In the genomic region with DNA sequence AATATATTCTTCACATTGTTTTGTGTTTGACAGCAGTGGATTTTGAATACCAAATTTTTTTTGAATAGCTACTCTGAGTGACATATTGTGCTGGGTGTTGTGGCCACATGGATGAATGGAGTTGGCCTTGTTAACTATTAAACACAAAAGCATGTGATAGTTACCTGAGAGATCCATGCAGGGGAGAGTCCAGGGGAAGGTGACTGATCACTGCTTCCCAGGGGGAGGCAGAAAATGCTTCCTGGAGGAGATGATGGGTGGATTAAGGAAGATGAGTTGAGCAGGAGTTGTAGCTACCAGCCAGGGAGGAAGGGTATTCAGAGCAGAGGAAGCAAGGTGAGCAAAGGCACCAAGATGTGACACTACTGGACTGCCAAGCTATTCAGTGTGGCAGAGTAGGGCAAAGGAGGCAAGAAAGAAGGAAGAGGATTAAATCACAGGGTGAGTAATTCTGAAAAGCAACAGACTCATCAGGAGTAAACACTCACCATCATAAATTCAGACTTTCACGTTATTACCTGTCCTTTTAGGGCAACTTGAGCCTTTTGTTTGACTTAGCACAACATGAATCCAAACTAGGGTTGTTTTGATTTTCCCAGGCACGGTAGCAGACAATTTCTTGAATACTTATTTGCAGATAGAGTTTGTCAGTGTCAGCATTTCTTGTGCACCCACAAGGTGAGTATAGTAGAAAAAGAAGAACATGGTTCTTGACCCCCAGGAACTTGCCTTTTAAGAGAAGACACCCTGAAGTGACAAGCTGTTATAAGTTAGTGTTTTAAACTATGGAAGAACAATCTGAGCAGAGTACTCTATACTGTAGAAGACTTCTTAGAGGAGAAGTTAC, we compare ENCODE assay signal across 16 cellular contexts. TPM values are rescaled to one million over a fixed set of nuclear protein-coding genes. Genes with fewer than 3 reads are reported as not detected.
DNase-seq lines count a peak whose midpoint lies in the region; ATAC-seq, FAIRE-seq and TF ChIP-seq lines count a peak whose summit lies in the region.
"Had no signal": no experiment of that assay in that cellular context is flagged by ENCODE, and none has a peak within 500 bp of the region (broad histone marks: within the 10 kb centered on the region; RNA-seq: fewer than 3 reads in every experiment).

No MANE protein-coding gene starts in this region.

- H3K9me3 Mint-ChIP-seq in activated naive CD8-positive, alpha-beta T cell (ENCODE audit: low read depth), result no peaks in the 10 kb centered on the region
- H3K9me3 Mint-ChIP-seq in activated naive CD8-positive, alpha-beta T cell treated with anti-CD3 and anti-CD28 coated beads for 36 hours, result no peaks in the 10 kb centered on the region
- H3K9me3 Mint-ChIP-seq in activated CD4-positive, alpha-beta memory T cell treated with anti-CD3 and anti-CD28 coated beads for 36 hours, result no peaks in the 10 kb centered on the region

- peaks cover 70% of the 10 kb centered on the region for H3K79me2 ChIP-seq in keratinocyte (ENCODE audit: control insufficient read depth, insufficient read depth, low read length)

- no peak for TF ChIP-seq CTCF in keratinocyte (optimal IDR thresholded peaks at IDR 0.05 in 1 of 3, IDR thresholded peaks at IDR 0.05 in 1 of 3, conservative IDR thresholded peaks at IDR 0.05 in 1 of 3; ENCODE audit: extremely low read depth in 1 of 3, insufficient read depth in 2 of 3, low read length in 3 of 3)
- TF ChIP-seq CTCF in upper lobe of right lung (IDR thresholded peaks at IDR 0.05), result no peak

- ATAC-seq in upper lobe of right lung, result no peak
- ATAC-seq: left cardiac atrium, psoas muscle had no signal

- no peaks in the 10 kb centered on the region for H3K27me3 Mint-ChIP-seq in activated naive CD8-positive, alpha-beta T cell
- no peaks in the 10 kb centered on the region for H3K27me3 Mint-ChIP-seq in activated naive CD8-positive, alpha-beta T cell treated with anti-CD3 and anti-CD28 coated beads for 36 hours
- H3K27me3 Mint-ChIP-seq in activated CD4-positive, alpha-beta memory T cell treated with anti-CD3 and anti-CD28 coated beads for 36 hours, result no peaks in the 10 kb centered on the region

- no peaks in the 10 kb centered on the region for H3K9me1 ChIP-seq in keratinocyte (ENCODE audit: control insufficient read depth, extremely low read depth, insufficient read depth, low read length)

- no peak overlapping the region for H3K9ac ChIP-seq in keratinocyte (ENCODE audit: control insufficient read depth, extremely low read depth, insufficient read depth, low read length)

- H2AFZ ChIP-seq in keratinocyte (ENCODE audit: control insufficient read depth, low read length), result no peak overlapping the region

- 35% methylated on average over 2 of the region's 2 CpGs for WGBS in urinary bladder

- H3K36me3 ChIP-seq in keratinocyte (ENCODE audit: control insufficient read depth in 2 of 2, extremely low read depth in 1 of 2, insufficient read depth in 2 of 2, low read length in 2 of 2) (peaks cover 9 to 10% of the 10 kb centered on the region in 2 experiments), urinary bladder (ENCODE audit: insufficient read depth) (peaks cover 2% of the 10 kb centered on the region), upper lobe of right lung (peaks cover 40% of the 10 kb centered on the region)

- H4K20me1 ChIP-seq in keratinocyte (ENCODE audit: control insufficient read depth, extremely low read depth, insufficient read depth, low read length), result peaks cover 9% of the 10 kb centered on the region

- peak overlapping the region; percentile 56 for H3K27ac Mint-ChIP-seq in activated naive CD8-positive, alpha-beta T cell
- H3K27ac Mint-ChIP-seq in activated naive CD8-positive, alpha-beta T cell treated with anti-CD3 and anti-CD28 coated beads for 36 hours, result no peak overlapping the region
- H3K27ac Mint-ChIP-seq in activated CD4-positive, alpha-beta memory T cell treated with anti-CD3 and anti-CD28 coated beads for 36 hours, result peak overlapping the region; percentile 4

- H3K27me3 ChIP-seq in keratinocyte (ENCODE audit: control insufficient read depth, extremely low read depth, insufficient read depth, low read length) (no peaks in the 10 kb centered on the region), upper lobe of right lung (no peaks in the 10 kb centered on the region)

- H3K4me3 ChIP-seq in keratinocyte (ENCODE audit: control insufficient read depth in 2 of 3, extremely low read depth in 1 of 3, insufficient read depth in 2 of 3, low read depth in 1 of 3, low read length in 3 of 3) (no peak overlapping the region), urinary bladder (ENCODE audit: low read depth, low read length) (no peak overlapping the region), upper lobe of right lung (no peak overlapping the region)
- H3K4me3 ChIP-seq: psoas muscle had no signal

- peaks cover 34% of the 10 kb centered on the region for H3K4me1 ChIP-seq in keratinocyte (ENCODE audit: control insufficient read depth, extremely low read depth, insufficient read depth, low read length)
- peaks cover 4% of the 10 kb centered on the region for H3K4me1 ChIP-seq in urinary bladder (ENCODE audit: insufficient read depth)
- peaks cover 43% of the 10 kb centered on the region for H3K4me1 ChIP-seq in upper lobe of right lung

- intact Hi-C loops in activated CD4-positive, alpha-beta memory T cell treated with anti-CD3 and anti-CD28 coated beads for 36 hours (cut with micrococcal nuclease), result no loop called here
- intact Hi-C loops in upper lobe of right lung (cut with DNase I), result no loop called here

- peaks cover 6% of the 10 kb centered on the region for H3K36me3 Mint-ChIP-seq in activated naive CD8-positive, alpha-beta T cell
- H3K36me3 Mint-ChIP-seq in activated naive CD8-positive, alpha-beta T cell treated with anti-CD3 and anti-CD28 coated beads for 36 hours, result peaks cover 28% of the 10 kb centered on the region
- H3K36me3 Mint-ChIP-seq in activated CD4-positive, alpha-beta memory T cell treated with anti-CD3 and anti-CD28 coated beads for 36 hours, result peaks cover 21% of the 10 kb centered on the region

- CTCF ChIA-PET in activated CD4-positive, alpha-beta memory T cell treated with anti-CD3 and anti-CD28 coated beads for 36 hours (lab: Charles Lee), result interaction anchor here (0.6 to 0.8 kb wide), 2 partner anchors 10 to 41 kb away, joined by 4 to 6 read pairs; no protein-coding TSS in a partner anchor
- CTCF ChIA-PET in HEK293T (lab: Yijun Ruan, JAX), result interaction anchor here (0.6 kb wide), 1 partner anchor 226 kb away, joined by 3 read pairs; no protein-coding TSS in a partner anchor

- H3K27ac ChIP-seq in keratinocyte (ENCODE audit: control insufficient read depth, insufficient read depth, low read length) (peak overlapping the region; percentile 37), urinary bladder (ENCODE audit: low read depth) (peak overlapping the region; percentile 29), upper lobe of right lung (no peak overlapping the region)
- H3K27ac ChIP-seq: psoas muscle had no signal

- H3K4me3 Mint-ChIP-seq in activated naive CD8-positive, alpha-beta T cell, result no peak overlapping the region
- no peak overlapping the region for H3K4me3 Mint-ChIP-seq in activated naive CD8-positive, alpha-beta T cell treated with anti-CD3 and anti-CD28 coated beads for 36 hours
- no peak overlapping the region for H3K4me3 Mint-ChIP-seq in activated CD4-positive, alpha-beta memory T cell treated with anti-CD3 and anti-CD28 coated beads for 36 hours

- H3K4me1 Mint-ChIP-seq in activated naive CD8-positive, alpha-beta T cell (ENCODE audit: low read depth), result peaks cover 54% of the 10 kb centered on the region
- peaks cover 44% of the 10 kb centered on the region for H3K4me1 Mint-ChIP-seq in activated naive CD8-positive, alpha-beta T cell treated with anti-CD3 and anti-CD28 coated beads for 36 hours
- H3K4me1 Mint-ChIP-seq in activated CD4-positive, alpha-beta memory T cell treated with anti-CD3 and anti-CD28 coated beads for 36 hours (ENCODE audit: low read depth), result peaks cover 49% of the 10 kb centered on the region

- peak overlapping the region; percentile 31 for H3K4me2 ChIP-seq in keratinocyte (ENCODE audit: control insufficient read depth, extremely low read depth, insufficient read depth, low read depth, low read length)

- no peak for DNase-seq in activated naive CD8-positive, alpha-beta T cell treated with anti-CD3 and anti-CD28 coated beads for 36 hours
- DNase-seq in activated CD4-positive, alpha-beta memory T cell treated with anti-CD3 and anti-CD28 coated beads for 36 hours, result peak; percentile 16
- DNase-seq in keratinocyte (ENCODE audit: low read depth, low spot score) (no peak), upper lobe of right lung (no peak), anterior cingulate cortex (lab: John Stamatoyannopoulos, UW) (no peak), HEK293T (ENCODE audit: extremely low spot score) (no peak)
- DNase-seq: central memory CD4-positive, alpha-beta T cell; EL; left cardiac atrium; NCI-H2029 treated with DMSO at 0.1 percent for 48 hours; NK-92 treated with Interleukin-12 subunit alpha and Interleukin-12 subunit beta, amount 100 ng/mL, for 24 hours; psoas muscle; substantia nigra had no signal

- FAIRE-seq in keratinocyte (lab: Jason Lieb, UNC), result peak; percentile 43
- FAIRE-seq: HTR-8/SVneo had no signal

- POLR2A ChIA-PET in activated CD4-positive, alpha-beta memory T cell treated with anti-CD3 and anti-CD28 coated beads for 36 hours (lab: Charles Lee), result no interaction called here
- POLR2A ChIA-PET in HEK293T (lab: Yijun Ruan, JAX), result no interaction called here

- dilution Hi-C loops in keratinocyte (cut with MboI; ENCODE audit: extremely low pct_ligation_motif_present, low sequenced_read_pairs), result no loop called here

- H3K9me3 ChIP-seq in keratinocyte (ENCODE audit: control insufficient read depth, low read depth, low read length) (no peaks in the 10 kb centered on the region), upper lobe of right lung (no peaks in the 10 kb centered on the region)
- H3K9me3 ChIP-seq: psoas muscle had no signal

TF ChIP-seq in HEK293T, 16 proteins besides CTCF, POLR2A, EP300 and RAD21 (continues in another document):
- TF ChIP-seq ELF4 (IDR thresholded peaks at IDR 0.05) (no peak), FOXK2 (IDR thresholded peaks at IDR 0.05) (no peak)

RNA-seq across cellular contexts. Expression of gene CD46, which starts 4.2 kb away (rescaled TPM):
- total RNA-seq in activated naive CD8-positive, alpha-beta T cell treated with anti-CD3 and anti-CD28 coated beads for 36 hours, result 10 to 100 TPM; 75.0 to 80.2 TPM
- 10 to 100 TPM; 94.6 to 96.9 TPM for total RNA-seq in activated CD4-positive, alpha-beta memory T cell treated with anti-CD3 and anti-CD28 coated beads for 36 hours
- polyA plus RNA-seq in keratinocyte, result 121 to 298 TPM (median 215 TPM) in 3 replicates
- polyA plus RNA-seq in keratinocyte (2011; ENCODE audit: low read depth), result 29.9 TPM
- 29.2 and 66.0 TPM in 2 replicates for polyA plus RNA-seq in keratinocyte (2011; cell fraction: cytosol; rRNA removed)
- 343 and 455 TPM in 2 replicates for polyA plus RNA-seq in keratinocyte (2011; cell fraction: nucleus; rRNA removed)
- 76.8 and 89.3 TPM in 2 replicates for polyA plus RNA-seq in keratinocyte (2012; ENCODE audit: low replicate concordance)
- polyA minus RNA-seq in keratinocyte, result 25.5 to 97.5 TPM (median 66.4 TPM) in 3 replicates
- 54.7 TPM for polyA minus RNA-seq in keratinocyte (2011; cell fraction: cytosol; rRNA and poly(A)+ RNA removed)
- polyA minus RNA-seq in keratinocyte (2011; cell fraction: nucleus; rRNA and poly(A)+ RNA removed), result 159 and 277 TPM in 2 replicates
- total RNA-seq in urinary bladder, result 314 TPM
- polyA plus RNA-seq in urinary bladder, result 97.9 TPM
- 335 TPM for total RNA-seq in upper lobe of right lung
